Comparison of ENCODE assay signal across 1 cellular context in the genomic region with DNA sequence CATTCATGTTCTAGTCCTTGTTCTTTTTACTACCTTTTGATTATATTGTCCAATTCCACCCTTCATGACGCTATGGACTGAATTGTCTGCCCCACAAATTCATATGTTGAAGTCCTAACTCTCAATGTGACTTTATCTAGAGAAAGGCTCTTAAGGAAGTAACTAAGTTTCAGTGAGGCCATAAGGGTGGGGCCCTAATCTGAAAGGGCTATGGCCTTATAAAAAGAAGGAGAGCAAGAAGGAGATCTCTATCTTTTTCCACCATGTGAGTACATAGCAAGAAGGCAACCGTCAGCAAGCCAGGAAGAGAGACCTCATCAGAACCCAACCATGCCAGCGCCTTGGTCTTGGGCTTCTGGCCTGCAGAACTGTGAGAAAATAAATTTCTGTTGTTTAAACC.
TF ChIP-seq lines count a peak whose summit lies in the region.

No MANE protein-coding gene starts in this region.

TF ChIP-seq in GM23338, 12 proteins besides CTCF, POLR2A, EP300 and RAD21 (continued from another document):
- TF ChIP-seq, protein P1, sequence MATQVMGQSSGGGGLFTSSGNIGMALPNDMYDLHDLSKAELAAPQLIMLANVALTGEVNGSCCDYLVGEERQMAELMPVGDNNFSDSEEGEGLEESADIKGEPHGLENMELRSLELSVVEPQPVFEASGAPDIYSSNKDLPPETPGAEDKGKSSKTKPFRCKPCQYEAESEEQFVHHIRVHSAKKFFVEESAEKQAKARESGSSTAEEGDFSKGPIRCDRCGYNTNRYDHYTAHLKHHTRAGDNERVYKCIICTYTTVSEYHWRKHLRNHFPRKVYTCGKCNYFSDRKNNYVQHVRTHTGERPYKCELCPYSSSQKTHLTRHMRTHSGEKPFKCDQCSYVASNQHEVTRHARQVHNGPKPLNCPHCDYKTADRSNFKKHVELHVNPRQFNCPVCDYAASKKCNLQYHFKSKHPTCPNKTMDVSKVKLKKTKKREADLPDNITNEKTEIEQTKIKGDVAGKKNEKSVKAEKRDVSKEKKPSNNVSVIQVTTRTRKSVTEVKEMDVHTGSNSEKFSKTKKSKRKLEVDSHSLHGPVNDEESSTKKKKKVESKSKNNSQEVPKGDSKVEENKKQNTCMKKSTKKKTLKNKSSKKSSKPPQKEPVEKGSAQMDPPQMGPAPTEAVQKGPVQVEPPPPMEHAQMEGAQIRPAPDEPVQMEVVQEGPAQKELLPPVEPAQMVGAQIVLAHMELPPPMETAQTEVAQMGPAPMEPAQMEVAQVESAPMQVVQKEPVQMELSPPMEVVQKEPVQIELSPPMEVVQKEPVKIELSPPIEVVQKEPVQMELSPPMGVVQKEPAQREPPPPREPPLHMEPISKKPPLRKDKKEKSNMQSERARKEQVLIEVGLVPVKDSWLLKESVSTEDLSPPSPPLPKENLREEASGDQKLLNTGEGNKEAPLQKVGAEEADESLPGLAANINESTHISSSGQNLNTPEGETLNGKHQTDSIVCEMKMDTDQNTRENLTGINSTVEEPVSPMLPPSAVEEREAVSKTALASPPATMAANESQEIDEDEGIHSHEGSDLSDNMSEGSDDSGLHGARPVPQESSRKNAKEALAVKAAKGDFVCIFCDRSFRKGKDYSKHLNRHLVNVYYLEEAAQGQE (IDR thresholded peaks at IDR 0.05; ENCODE audit: unreplicated experiment), result no peak
- TF ChIP-seq STAT1 (IDR thresholded peaks at IDR 0.05; ENCODE audit: unreplicated experiment) (no peak), ZNF331 (CRISPR knock-in tag; IDR thresholded peaks at IDR 0.05; ENCODE audit: low read depth) (no peak), POLR2AphosphoS5 (IDR thresholded peaks at IDR 0.05; ENCODE audit: low read depth) (no peak), EZH2phosphoT487 (IDR thresholded peaks at IDR 0.05; ENCODE audit: unreplicated experiment) (no peak)
